In genomic region chr13:37602743-37603381, GRCh38 we compare ENCODE assay signal across 1 cellular context.
TF ChIP-seq lines count a peak whose summit lies in the region.

No MANE protein-coding gene starts in this region.

TF ChIP-seq in GM23338, 12 proteins besides CTCF, POLR2A, EP300 and RAD21 (continued from another document):
- TF ChIP-seq, protein P1, sequence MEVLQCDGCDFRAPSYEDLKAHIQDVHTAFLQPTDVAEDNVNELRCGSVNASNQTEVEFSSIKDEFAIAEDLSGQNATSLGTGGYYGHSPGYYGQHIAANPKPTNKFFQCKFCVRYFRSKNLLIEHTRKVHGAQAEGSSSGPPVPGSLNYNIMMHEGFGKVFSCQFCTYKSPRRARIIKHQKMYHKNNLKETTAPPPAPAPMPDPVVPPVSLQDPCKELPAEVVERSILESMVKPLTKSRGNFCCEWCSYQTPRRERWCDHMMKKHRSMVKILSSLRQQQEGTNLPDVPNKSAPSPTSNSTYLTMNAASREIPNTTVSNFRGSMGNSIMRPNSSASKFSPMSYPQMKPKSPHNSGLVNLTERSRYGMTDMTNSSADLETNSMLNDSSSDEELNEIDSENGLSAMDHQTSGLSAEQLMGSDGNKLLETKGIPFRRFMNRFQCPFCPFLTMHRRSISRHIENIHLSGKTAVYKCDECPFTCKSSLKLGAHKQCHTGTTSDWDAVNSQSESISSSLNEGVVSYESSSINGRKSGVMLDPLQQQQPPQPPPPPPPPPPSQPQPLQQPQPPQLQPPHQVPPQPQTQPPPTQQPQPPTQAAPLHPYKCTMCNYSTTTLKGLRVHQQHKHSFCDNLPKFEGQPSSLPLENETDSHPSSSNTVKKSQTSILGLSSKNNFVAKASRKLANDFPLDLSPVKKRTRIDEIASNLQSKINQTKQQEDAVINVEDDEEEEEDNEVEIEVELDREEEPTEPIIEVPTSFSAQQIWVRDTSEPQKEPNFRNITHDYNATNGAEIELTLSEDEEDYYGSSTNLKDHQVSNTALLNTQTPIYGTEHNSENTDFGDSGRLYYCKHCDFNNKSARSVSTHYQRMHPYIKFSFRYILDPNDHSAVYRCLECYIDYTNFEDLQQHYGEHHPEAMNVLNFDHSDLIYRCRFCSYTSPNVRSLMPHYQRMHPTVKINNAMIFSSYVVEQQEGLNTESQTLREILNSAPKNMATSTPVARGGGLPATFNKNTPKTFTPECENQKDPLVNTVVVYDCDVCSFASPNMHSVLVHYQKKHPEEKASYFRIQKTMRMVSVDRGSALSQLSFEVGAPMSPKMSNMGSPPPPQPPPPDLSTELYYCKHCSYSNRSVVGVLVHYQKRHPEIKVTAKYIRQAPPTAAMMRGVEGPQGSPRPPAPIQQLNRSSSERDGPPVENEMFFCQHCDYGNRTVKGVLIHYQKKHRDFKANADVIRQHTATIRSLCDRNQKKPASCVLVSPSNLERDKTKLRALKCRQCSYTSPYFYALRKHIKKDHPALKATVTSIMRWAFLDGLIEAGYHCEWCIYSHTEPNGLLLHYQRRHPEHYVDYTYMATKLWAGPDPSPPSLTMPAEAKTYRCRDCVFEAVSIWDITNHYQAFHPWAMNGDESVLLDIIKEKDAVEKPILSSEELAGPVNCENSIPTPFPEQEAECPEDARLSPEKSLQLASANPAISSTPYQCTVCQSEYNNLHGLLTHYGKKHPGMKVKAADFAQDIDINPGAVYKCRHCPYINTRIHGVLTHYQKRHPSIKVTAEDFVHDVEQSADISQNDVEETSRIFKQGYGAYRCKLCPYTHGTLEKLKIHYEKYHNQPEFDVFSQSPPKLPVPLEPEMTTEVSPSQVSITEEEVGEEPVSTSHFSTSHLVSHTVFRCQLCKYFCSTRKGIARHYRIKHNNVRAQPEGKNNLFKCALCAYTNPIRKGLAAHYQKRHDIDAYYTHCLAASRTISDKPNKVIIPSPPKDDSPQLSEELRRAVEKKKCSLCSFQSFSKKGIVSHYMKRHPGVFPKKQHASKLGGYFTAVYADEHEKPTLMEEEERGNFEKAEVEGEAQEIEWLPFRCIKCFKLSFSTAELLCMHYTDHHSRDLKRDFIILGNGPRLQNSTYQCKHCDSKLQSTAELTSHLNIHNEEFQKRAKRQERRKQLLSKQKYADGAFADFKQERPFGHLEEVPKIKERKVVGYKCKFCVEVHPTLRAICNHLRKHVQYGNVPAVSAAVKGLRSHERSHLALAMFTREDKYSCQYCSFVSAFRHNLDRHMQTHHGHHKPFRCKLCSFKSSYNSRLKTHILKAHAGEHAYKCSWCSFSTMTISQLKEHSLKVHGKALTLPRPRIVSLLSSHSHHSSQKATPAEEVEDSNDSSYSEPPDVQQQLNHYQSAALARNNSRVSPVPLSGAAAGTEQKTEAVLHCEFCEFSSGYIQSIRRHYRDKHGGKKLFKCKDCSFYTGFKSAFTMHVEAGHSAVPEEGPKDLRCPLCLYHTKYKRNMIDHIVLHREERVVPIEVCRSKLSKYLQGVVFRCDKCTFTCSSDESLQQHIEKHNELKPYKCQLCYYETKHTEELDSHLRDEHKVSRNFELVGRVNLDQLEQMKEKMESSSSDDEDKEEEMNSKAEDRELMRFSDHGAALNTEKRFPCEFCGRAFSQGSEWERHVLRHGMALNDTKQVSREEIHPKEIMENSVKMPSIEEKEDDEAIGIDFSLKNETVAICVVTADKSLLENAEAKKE (CRISPR knock-in tag; IDR thresholded peaks at IDR 0.05): no peak
- TF ChIP-seq ZNF114 (CRISPR knock-in tag; IDR thresholded peaks at IDR 0.05): no peak
- no peak for TF ChIP-seq JUNB (IDR thresholded peaks at IDR 0.05; ENCODE audit: unreplicated experiment)
- TF ChIP-seq POLR2AphosphoS5 (IDR thresholded peaks at IDR 0.05; ENCODE audit: low read depth): no peak
- TF ChIP-seq REST (IDR thresholded peaks at IDR 0.05; ENCODE audit: unreplicated experiment): no peak
- TF ChIP-seq CREB1 (CRISPR knock-in tag; IDR thresholded peaks at IDR 0.05; ENCODE audit: low read depth): no peak
- TF ChIP-seq, protein P2, sequence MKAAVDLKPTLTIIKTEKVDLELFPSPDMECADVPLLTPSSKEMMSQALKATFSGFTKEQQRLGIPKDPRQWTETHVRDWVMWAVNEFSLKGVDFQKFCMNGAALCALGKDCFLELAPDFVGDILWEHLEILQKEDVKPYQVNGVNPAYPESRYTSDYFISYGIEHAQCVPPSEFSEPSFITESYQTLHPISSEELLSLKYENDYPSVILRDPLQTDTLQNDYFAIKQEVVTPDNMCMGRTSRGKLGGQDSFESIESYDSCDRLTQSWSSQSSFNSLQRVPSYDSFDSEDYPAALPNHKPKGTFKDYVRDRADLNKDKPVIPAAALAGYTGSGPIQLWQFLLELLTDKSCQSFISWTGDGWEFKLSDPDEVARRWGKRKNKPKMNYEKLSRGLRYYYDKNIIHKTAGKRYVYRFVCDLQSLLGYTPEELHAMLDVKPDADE (IDR thresholded peaks at IDR 0.05): no peak
- no peak for TF ChIP-seq EZH2phosphoT487 (IDR thresholded peaks at IDR 0.05; ENCODE audit: unreplicated experiment)
- no peak for TF ChIP-seq ZNF331 (CRISPR knock-in tag; IDR thresholded peaks at IDR 0.05; ENCODE audit: low read depth)
- TF ChIP-seq EZH2 (IDR thresholded peaks at IDR 0.05; ENCODE audit: low read depth, unreplicated experiment): no peak
- no peak for TF ChIP-seq STAT1 (IDR thresholded peaks at IDR 0.05; ENCODE audit: unreplicated experiment)
